15 cellular contexts compared by ENCODE assay signal in genomic region chr3:23241256-23241655, GRCh38.
"Had no signal": no experiment of that assay in that cellular context is flagged by ENCODE, and none has a peak within 500 bp of the region (broad histone marks: within the 10 kb centered on the region; RNA-seq: fewer than 3 reads in every experiment).

No MANE protein-coding gene starts in this region.

- DNase-seq: activated CD4-positive, alpha-beta memory T cell treated with anti-CD3 and anti-CD28 coated beads for 36 hours; activated CD4-positive, alpha-beta T cell treated with anti-CD3 and anti-CD28 coated beads for 48 hours; activated effector memory CD4-positive, alpha-beta T cell treated with Interleukin-2 at 50 U/mL for 16 hours; activated naive CD4-positive, alpha-beta T cell treated with anti-CD3 and anti-CD28 coated beads, Interleukin-2, amount 10 ng/mL, durations not matched to agents 7 days and 5 days; activated T-cell treated with anti-CD3 and anti-CD28 coated beads, Interleukin-2, amount 50 U/mL, for 72 hours; effector CD8-positive, alpha-beta T cell; erythroblast; foreskin fibroblast; nephron progenitor cell; sigmoid colon; stimulated activated CD4-positive, alpha-beta T cell treated with anti-CD3 and anti-CD28 coated beads, Interleukin-2, amount 100 ng/mL, for 48 hours; stimulated activated CD8-positive, alpha-beta memory T cell treated with anti-CD3 and anti-CD28 coated beads, Interleukin-4, amount 100 ng/mL, for 48 hours; stimulated activated naive B cell treated with anti-CD40 and anti-IgM and Interleukin-4, amounts not matched to agents 10 μg/mL and 1 μg/mL and 100 μg/mL, for 72 hours; T1000; upper lobe of right lung had no signal

- ATAC-seq: stimulated activated naive B cell treated with anti-CD40 and anti-IgM and Interleukin-4, amounts not matched to agents 10 μg/mL and 1 μg/mL and 100 μg/mL, for 72 hours; upper lobe of right lung had no signal
